ENCODE assay signal across 22 cellular contexts in the genomic region with DNA sequence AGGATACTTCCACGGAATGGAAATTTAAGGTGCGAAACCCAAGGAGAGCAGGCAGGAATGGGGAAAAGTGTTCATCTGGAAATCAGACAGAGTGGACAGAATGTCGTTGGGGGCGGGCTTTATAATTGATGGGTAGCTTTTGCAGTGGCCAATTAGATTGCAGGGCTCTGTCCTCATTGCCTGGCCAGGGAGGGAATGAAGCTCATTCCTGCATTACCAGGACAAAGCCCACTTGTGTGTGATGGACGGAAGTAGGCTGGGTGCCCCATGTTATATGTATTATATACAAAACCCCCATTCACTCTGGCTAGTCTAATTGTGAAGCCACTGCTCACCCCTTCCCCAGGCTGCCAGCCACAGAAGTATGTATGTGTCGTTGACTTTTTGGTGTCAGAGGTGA. TPM values are rescaled to one million over a fixed set of nuclear protein-coding genes. Genes with fewer than 3 reads are reported as not detected.
A peak's percentile ranks its signal among the peaks of the same experiment; 100 is the strongest.
DNase-seq lines count a peak whose midpoint lies in the region; ATAC-seq and TF ChIP-seq lines count a peak whose summit lies in the region.
"Had no signal": no experiment of that assay in that cellular context is flagged by ENCODE, and none has a peak within 500 bp of the region (broad histone marks: within the 10 kb centered on the region; RNA-seq: fewer than 3 reads in every experiment).

No MANE protein-coding gene starts in this region.

- H3K36me3 ChIP-seq in endodermal cell (ENCODE audit: control insufficient read depth, insufficient read depth, low read length) (peaks cover 69% of the 10 kb centered on the region), mucosa of stomach (ENCODE audit: control insufficient read depth, insufficient read depth, low read length) (peaks cover 2% of the 10 kb centered on the region), subcutaneous abdominal adipose tissue (ENCODE audit: control insufficient read depth in 5 of 5, insufficient read depth in 5 of 5, low read length in 5 of 5) (peaks cover 11 to 42% (median 26%) of the 10 kb centered on the region in 5 donors), ovary (no peaks in the 10 kb centered on the region)

- no peak for TF ChIP-seq EP300 in ovary (IDR thresholded peaks at IDR 0.05)

- no peak overlapping the region for H3K4me3 Mint-ChIP-seq in endodermal cell
- H3K4me3 Mint-ChIP-seq in naive thymus-derived CD8-positive, alpha-beta T cell = no peak overlapping the region
- no peak overlapping the region for H3K4me3 Mint-ChIP-seq in activated naive CD8-positive, alpha-beta T cell treated with anti-CD3 and anti-CD28 coated beads for 36 hours
- H3K4me3 Mint-ChIP-seq: activated CD4-positive, alpha-beta memory T cell treated with anti-CD3 and anti-CD28 coated beads for 36 hours; activated naive CD8-positive, alpha-beta T cell; T-helper 1 cell treated with Interleukin-12 subunit alpha and Interleukin-12 subunit beta and Interleukin-4 antibody, amounts not matched to agents 30 μg/mL and 1 μg/mL, for 36 hours had no signal

- POLR2A ChIA-PET in naive thymus-derived CD8-positive, alpha-beta T cell (lab: Charles Lee) = no interaction called here

- H3K4me3 ChIP-seq in endodermal cell (ENCODE audit: low read length) = no peak overlapping the region
- no peak overlapping the region for H3K4me3 ChIP-seq in mucosa of stomach (ENCODE audit: low read length)
- no peak overlapping the region for H3K4me3 ChIP-seq in subcutaneous abdominal adipose tissue (ENCODE audit: low read depth in 1 of 5, low read length in 5 of 5)
- no peak overlapping the region for H3K4me3 ChIP-seq in ovary
- H3K4me3 ChIP-seq: esophagus squamous epithelium, heart left ventricle, stomach had no signal

- TF ChIP-seq CTCF in endodermal cell (conservative IDR thresholded peaks at IDR 0.05) (no peak), ovary (IDR thresholded peaks at IDR 0.05) (no peak)

- H3K27me3 ChIP-seq in endodermal cell (ENCODE audit: control insufficient read depth, insufficient read depth, low read length, poor library complexity, severe bottlenecking) (no peaks in the 10 kb centered on the region), mucosa of stomach (ENCODE audit: control insufficient read depth, insufficient read depth, low read length) (no peaks in the 10 kb centered on the region), subcutaneous abdominal adipose tissue (ENCODE audit: control insufficient read depth in 5 of 5, insufficient read depth in 4 of 5, low read length in 5 of 5) (no peaks in the 10 kb centered on the region), ovary (no peaks in the 10 kb centered on the region)
- H3K27me3 ChIP-seq: esophagus squamous epithelium, heart left ventricle, stomach had no signal

- peaks cover 10% of the 10 kb centered on the region for H3K4me1 ChIP-seq in endodermal cell (ENCODE audit: control insufficient read depth, insufficient read depth, low read length)
- H3K4me1 ChIP-seq in mucosa of stomach (ENCODE audit: control insufficient read depth, insufficient read depth, low read length) = peaks cover 22% of the 10 kb centered on the region
- peaks cover 3 to 40% (median 17%) of the 10 kb centered on the region in 5 donors for H3K4me1 ChIP-seq in subcutaneous abdominal adipose tissue (ENCODE audit: control insufficient read depth in 5 of 5, insufficient read depth in 5 of 5, low read length in 5 of 5)
- H3K4me1 ChIP-seq in ovary (ENCODE audit: insufficient read depth) = no peaks in the 10 kb centered on the region

- TF ChIP-seq POLR2A in ovary (IDR thresholded peaks at IDR 0.05) = no peak

- H3K9ac ChIP-seq in endodermal cell (ENCODE audit: extremely low read depth, low read length, poor library complexity, severe bottlenecking) = no peak overlapping the region
- H3K9ac ChIP-seq in mucosa of stomach (ENCODE audit: low read length) = peak overlapping the region; percentile 1
- H3K9ac ChIP-seq in subcutaneous abdominal adipose tissue (ENCODE audit: low read length in 5 of 5) = no peak overlapping the region

- H3K9me3 ChIP-seq in endodermal cell (ENCODE audit: control insufficient read depth, low read length) (no peaks in the 10 kb centered on the region), mucosa of stomach (ENCODE audit: control insufficient read depth, low read length) (no peaks in the 10 kb centered on the region), subcutaneous abdominal adipose tissue (ENCODE audit: control insufficient read depth in 5 of 5, low read length in 5 of 5) (no peaks in the 10 kb centered on the region), ovary (no peaks in the 10 kb centered on the region)
- H3K9me3 ChIP-seq: Caco-2, esophagus squamous epithelium, heart left ventricle, stomach had no signal

- WGBS in endodermal cell (ENCODE audit: insufficient coverage in 1 of 2, insufficient read length in 1 of 2), 2 experiments = 86 to 88% methylated on average over 4 to 5 of the region's 6 CpGs
- WGBS in ovary, 3 donors = 82 to 83% (median 82%) methylated on average over 6 of the region's 6 CpGs

- H3K36me3 Mint-ChIP-seq in endodermal cell (ENCODE audit: low read depth) = peaks cover 28% of the 10 kb centered on the region
- H3K36me3 Mint-ChIP-seq in naive thymus-derived CD8-positive, alpha-beta T cell = peaks cover 0 to 44% (median 6%) of the 10 kb centered on the region in 3 donors
- H3K36me3 Mint-ChIP-seq in activated naive CD8-positive, alpha-beta T cell treated with anti-CD3 and anti-CD28 coated beads for 36 hours = peaks cover 10% of the 10 kb centered on the region

- in situ Hi-C loops in SK-MEL-5 (cut with HindIII; ENCODE audit: low pct_unique_long_range_greater_than_20kb, low sequenced_read_pairs) = no loop called here

- no peaks in the 10 kb centered on the region for H3K27me3 Mint-ChIP-seq in endodermal cell (ENCODE audit: insufficient read depth)
- H3K27me3 Mint-ChIP-seq in naive thymus-derived CD8-positive, alpha-beta T cell = no peaks in the 10 kb centered on the region
- H3K27me3 Mint-ChIP-seq in activated naive CD8-positive, alpha-beta T cell treated with anti-CD3 and anti-CD28 coated beads for 36 hours = no peaks in the 10 kb centered on the region
- H3K27me3 Mint-ChIP-seq: activated CD4-positive, alpha-beta memory T cell treated with anti-CD3 and anti-CD28 coated beads for 36 hours; activated naive CD8-positive, alpha-beta T cell had no signal

- no peak overlapping the region for H3K27ac Mint-ChIP-seq in endodermal cell
- peak overlapping the region in 3 of 10 donors; percentile 32 to 68 (median 44) for H3K27ac Mint-ChIP-seq in naive thymus-derived CD8-positive, alpha-beta T cell
- H3K27ac Mint-ChIP-seq in activated naive CD8-positive, alpha-beta T cell treated with anti-CD3 and anti-CD28 coated beads for 36 hours = no peak overlapping the region
- H3K27ac Mint-ChIP-seq: activated CD4-positive, alpha-beta memory T cell treated with anti-CD3 and anti-CD28 coated beads for 36 hours; activated naive CD8-positive, alpha-beta T cell; T-helper 1 cell treated with Interleukin-12 subunit alpha and Interleukin-12 subunit beta and Interleukin-4 antibody, amounts not matched to agents 30 μg/mL and 1 μg/mL, for 36 hours had no signal

- DNase-seq in SK-MEL-5 (ENCODE audit: low read depth, low spot score) (peak; percentile 97), endodermal cell (no peak), ovary (no peak)
- no peak for DNase-seq in naive thymus-derived CD8-positive, alpha-beta T cell
- DNase-seq in activated naive CD8-positive, alpha-beta T cell treated with anti-CD3 and anti-CD28 coated beads for 36 hours = no peak
- no peak for DNase-seq in stimulated activated CD4-positive, alpha-beta T cell treated with anti-CD3 and anti-CD28 coated beads, Interleukin-4, amount 100 ng/mL, for 24 hours
- DNase-seq: activated CD4-positive, alpha-beta memory T cell treated with anti-CD3 and anti-CD28 coated beads for 36 hours; Caco-2; esophagus squamous epithelium; heart left ventricle; kidney glomerular epithelial cell; mesenchymal stem cell; NCI-H1930; NCI-H524 treated with DMSO at 0.1 percent for 48 hours; SHP77; stimulated activated CD4-positive, alpha-beta T cell treated with anti-CD3 and anti-CD28 coated beads, Interleukin-2, amount 100 ng/mL, for 24 hours; stomach; WERI-Rb-1 had no signal

- ATAC-seq in naive thymus-derived CD8-positive, alpha-beta T cell = no peak
- ATAC-seq: heart left ventricle had no signal

- no peaks in the 10 kb centered on the region for H3K9me3 Mint-ChIP-seq in endodermal cell
- no peaks in the 10 kb centered on the region for H3K9me3 Mint-ChIP-seq in naive thymus-derived CD8-positive, alpha-beta T cell
- no peaks in the 10 kb centered on the region for H3K9me3 Mint-ChIP-seq in activated naive CD8-positive, alpha-beta T cell treated with anti-CD3 and anti-CD28 coated beads for 36 hours
- H3K9me3 Mint-ChIP-seq: activated CD4-positive, alpha-beta memory T cell treated with anti-CD3 and anti-CD28 coated beads for 36 hours; T-helper 1 cell treated with Interleukin-12 subunit alpha and Interleukin-12 subunit beta and Interleukin-4 antibody, amounts not matched to agents 30 μg/mL and 1 μg/mL, for 36 hours had no signal

- peaks cover 44% of the 10 kb centered on the region for H3K4me1 Mint-ChIP-seq in endodermal cell
- peaks cover 28 to 48% (median 34%) of the 10 kb centered on the region in 4 donors for H3K4me1 Mint-ChIP-seq in naive thymus-derived CD8-positive, alpha-beta T cell
- peaks cover 25% of the 10 kb centered on the region for H3K4me1 Mint-ChIP-seq in activated naive CD8-positive, alpha-beta T cell treated with anti-CD3 and anti-CD28 coated beads for 36 hours

- H3K27ac ChIP-seq in endodermal cell (ENCODE audit: low read depth, low read length) = peak overlapping the region; percentile 69
- H3K27ac ChIP-seq in subcutaneous abdominal adipose tissue (ENCODE audit: low read depth, low read length) = peak overlapping the region; percentile 68
- no peak overlapping the region for H3K27ac ChIP-seq in ovary
- H3K27ac ChIP-seq: WERI-Rb-1 had no signal

- intact Hi-C loops in ovary (cut with DNase I) = no loop called here

RNA-seq across cellular contexts. Expression of a gene that starts 23.6 kb away (rescaled TPM):
- 72.6 and 74.1 TPM in 2 replicates for total RNA-seq in SK-MEL-5 (2014; rRNA removed; shearing (Covaris generic))
- polyA plus RNA-seq in SK-MEL-5 (2015; cell fraction: cytosol; rRNA removed) = 68.2 and 86.8 TPM in 2 replicates
- 47.2 and 48.1 TPM in 2 replicates for polyA plus RNA-seq in SK-MEL-5 (2015; cell fraction: nucleus; rRNA removed)
- total RNA-seq in endodermal cell (100 to 1,000 TPM; 131 to 139 TPM), ovary (10 to 100 TPM; 47.6 to 74.7 (median 67.8) TPM)
- polyA plus RNA-seq in endodermal cell (2013, experiment 1 of 2) = 140 TPM
- polyA plus RNA-seq in endodermal cell (2013, experiment 2 of 2) = 134 TPM
- 10 to 100 TPM; 43.9 to 47.9 TPM for total RNA-seq in naive thymus-derived CD8-positive, alpha-beta T cell
- 10 to 100 TPM in 2 of 3 donors, 1 to 10 TPM in 1; 9.4 to 10.8 (median 10.3) TPM for polyA plus RNA-seq in naive thymus-derived CD8-positive, alpha-beta T cell
- 10 to 100 TPM; 54.4 to 56.8 TPM for total RNA-seq in activated naive CD8-positive, alpha-beta T cell treated with anti-CD3 and anti-CD28 coated beads for 36 hours
- polyA plus RNA-seq in ovary = 10 to 100 TPM; 33.5 to 52.5 TPM

RNA-seq across cellular contexts. Expression of a gene that starts 23.9 kb away (rescaled TPM):
- total RNA-seq in SK-MEL-5 (2014; rRNA removed; shearing (Covaris generic)) = 1.4 and 3.8 TPM in 2 replicates
- polyA plus RNA-seq in SK-MEL-5 (2015; cell fraction: cytosol; rRNA removed) = 14.2 and 14.8 TPM in 2 replicates
- polyA plus RNA-seq in SK-MEL-5 (2015; cell fraction: nucleus; rRNA removed) = 7.1 and 8.3 TPM in 2 replicates
- total RNA-seq in endodermal cell (10 to 100 TPM; 37.9 to 45.1 TPM), ovary (10 to 100 TPM; 13.9 to 51.0 (median 35.2) TPM)
- polyA plus RNA-seq in endodermal cell (2013, experiment 1 of 2) = 29.7 TPM
- polyA plus RNA-seq in endodermal cell (2013, experiment 2 of 2) = 28.1 TPM
- total RNA-seq in naive thymus-derived CD8-positive, alpha-beta T cell = 10 to 100 TPM; 23.3 to 28.2 TPM
- 10 to 100 TPM; 16.7 to 34.0 (median 21.1) TPM for polyA plus RNA-seq in naive thymus-derived CD8-positive, alpha-beta T cell
- total RNA-seq in activated naive CD8-positive, alpha-beta T cell treated with anti-CD3 and anti-CD28 coated beads for 36 hours = 1 to 10 TPM; 4.8 to 5.0 TPM
- 10 to 100 TPM; 21.9 to 34.6 TPM for polyA plus RNA-seq in ovary

Comparison
In these comparisons a context has a peak if more than half of its experiments do, and no peak if none do; other contexts are left out.
1. H3K27ac ChIP-seq: peak in endodermal cell (single experiment) and subcutaneous abdominal adipose tissue (single experiment); none in ovary (0 of 2).